ENCODE assay signal across 8 cellular contexts in genomic region chr10:103888113-103888841, GRCh38. TPM values are rescaled to one million over a fixed set of nuclear protein-coding genes. Genes with fewer than 3 reads are reported as not detected.
DNase-seq lines count a peak whose midpoint lies in the region; ATAC-seq and TF ChIP-seq lines count a peak whose summit lies in the region.

No MANE protein-coding gene starts in this region.

- peak overlapping the region; percentile 51; the same call in 1 of the 2 replicates for H3K4me2 ChIP-seq in SK-N-SH

- H4K20me1 ChIP-seq in SK-N-SH (ENCODE audit: insufficient read depth) = no peaks in the 10 kb centered on the region

- CTCF ChIA-PET in SK-N-SH (lab: Yijun Ruan, JAX) = interaction anchor here (0.6 to 2.5 kb wide), 59 partner anchors 10 to 465 kb away, joined by 3 to 44 read pairs (median 4); partner anchors contain the start of genes CFAP58, SFR1 and SLK

- no peaks in the 10 kb centered on the region for H3K79me2 ChIP-seq in SK-N-SH (ENCODE audit: insufficient read depth)

- peak; percentile 74 for DNase-seq in COLO829 (ENCODE audit: low spot score)
- DNase-seq in Kasumi-1 (lab: John Stamatoyannopoulos, UW) = peak; percentile 96 to 97
- DNase-seq in SK-N-SH = peak; percentile 51
- peak; percentile 84 to 91 for DNase-seq in lung microvascular endothelial cell (ENCODE audit: low read depth in 2 of 2)
- peak; percentile 78 for DNase-seq in thoracic aorta (ENCODE audit: low spot score)

- H3K4me1 ChIP-seq in SK-N-SH (ENCODE audit: control insufficient read depth in 1 of 2, insufficient read depth in 2 of 2, low read depth in 1 of 2, low read length in 1 of 2) (peaks cover 8 to 18% of the 10 kb centered on the region in 2 experiments; a peak in 2 of 4 replicates), duodenal mucosa (ENCODE audit: control insufficient read depth in 1 of 2, insufficient read depth in 2 of 2, low read length in 2 of 2) (peaks cover 21 to 34% of the 10 kb centered on the region in 2 donors), thoracic aorta (ENCODE audit: control insufficient read depth in 1 of 2, low read depth in 2 of 2) (peaks cover 7 to 48% of the 10 kb centered on the region in 2 donors)

- TF ChIP-seq CTCF in SK-N-SH (IDR thresholded peaks at IDR 0.05) = peak; percentile 94
- peak; percentile 92 for TF ChIP-seq CTCF in thoracic aorta (IDR thresholded peaks at IDR 0.05)

- H2AFZ ChIP-seq in SK-N-SH (ENCODE audit: low read depth) = peak overlapping the region; percentile 29; the same call in 1 of the 2 replicates

- TF ChIP-seq EP300 in SK-N-SH (IDR thresholded peaks at IDR 0.05; ENCODE audit: borderline replicate concordance in 1 of 2, low read depth in 1 of 2, low read length in 1 of 2) = no peak

- H3K36me3 ChIP-seq in SK-N-SH (replicated peaks in 1 of 2; ENCODE audit: control insufficient read depth in 1 of 2, insufficient read depth in 2 of 2, low read length in 1 of 2) (peaks cover 30 to 46% of the 10 kb centered on the region in 2 experiments), duodenal mucosa (ENCODE audit: control insufficient read depth in 1 of 2, insufficient read depth in 2 of 2, low read length in 2 of 2) (peaks cover 0 to 29% of the 10 kb centered on the region in 2 donors), thoracic aorta (peaks cover 22% of the 10 kb centered on the region)

- no peaks in the 10 kb centered on the region for H3K9me2 ChIP-seq in SK-N-SH

- peak overlapping the region in 1 of 2 experiments; percentile 0; a peak in 1 of 4 replicates for H3K4me3 ChIP-seq in SK-N-SH (ENCODE audit: low read depth in 2 of 2, low read length in 1 of 2)
- H3K4me3 ChIP-seq in duodenal mucosa (ENCODE audit: low read depth in 1 of 2, low read length in 2 of 2) = no peak overlapping the region
- H3K4me3 ChIP-seq in thoracic aorta = peak overlapping the region; percentile 18

- H3K9me3 ChIP-seq in SK-N-SH = no peaks in the 10 kb centered on the region
- H3K9me3 ChIP-seq in duodenal mucosa (ENCODE audit: control insufficient read depth in 1 of 2, low read length in 2 of 2) = no peaks in the 10 kb centered on the region
- no peaks in the 10 kb centered on the region for H3K9me3 ChIP-seq in thoracic aorta

- H3F3A ChIP-seq in SK-N-SH (replicated peaks; ENCODE audit: insufficient read depth) = peaks cover 12% of the 10 kb centered on the region

- H3K27me3 ChIP-seq in SK-N-SH (ENCODE audit: insufficient read depth) = no peaks in the 10 kb centered on the region
- no peaks in the 10 kb centered on the region for H3K27me3 ChIP-seq in duodenal mucosa (ENCODE audit: control insufficient read depth in 1 of 2, insufficient read depth in 2 of 2, low read length in 2 of 2)
- no peaks in the 10 kb centered on the region for H3K27me3 ChIP-seq in thoracic aorta (replicated peaks; ENCODE audit: insufficient read depth)

- ATAC-seq in GM18868 (IDR thresholded peaks at IDR 0.05; ENCODE audit: unreplicated experiment) (peak; percentile 69), thoracic aorta (ENCODE audit: insufficient number of reproducible peaks, low FRiP score, low read depth) (peak; percentile 73), HG02642 (IDR thresholded peaks at IDR 0.05; ENCODE audit: poor library complexity, unreplicated experiment) (no peak)

- H3K27ac ChIP-seq in SK-N-SH (ENCODE audit: low read depth in 2 of 2, low read length in 1 of 2) (peak overlapping the region; percentile 43 to 70), duodenal mucosa (ENCODE audit: low read depth, low read length) (peak overlapping the region; percentile 23), thoracic aorta (peak overlapping the region; percentile 74 to 75)

- H3K9ac ChIP-seq in SK-N-SH (peak overlapping the region; percentile 16; the same call in 1 of the 2 replicates), duodenal mucosa (ENCODE audit: low read depth in 1 of 2, low read length in 2 of 2) (peak overlapping the region in 1 of 2 donors; percentile 22)

- POLR2A ChIA-PET in SK-N-SH (lab: Yijun Ruan, JAX) = interaction anchor here (1.0 kb wide), 1 partner anchor 366 kb away, joined by 3 read pairs; the partner anchor contains the start of gene GSTO1

- TF ChIP-seq RAD21 in SK-N-SH (IDR thresholded peaks at IDR 0.05; ENCODE audit: low read length) = peak; percentile 95

- WGBS in SK-N-SH (ENCODE audit: low lambda C conversion rate) = 3% methylated on average over 6 of the region's 6 CpGs

TF ChIP-seq in SK-N-SH, 30 proteins besides CTCF, POLR2A, EP300 and RAD21 (continues in another document):
- TF ChIP-seq TEAD4 (IDR thresholded peaks at IDR 0.05; ENCODE audit: borderline replicate concordance, insufficient read depth) (no peak), FOXM1 (IDR thresholded peaks at IDR 0.05; ENCODE audit: low read depth) (no peak), GABPA (IDR thresholded peaks at IDR 0.05; ENCODE audit: low read depth) (no peak), CHD2 (IDR thresholded peaks at IDR 0.05; ENCODE audit: low read length, partially characterized antibody) (no peak), USF2 (IDR thresholded peaks at IDR 0.05; ENCODE audit: borderline replicate concordance, low read depth, low read length) (no peak), MXI1 (IDR thresholded peaks at IDR 0.05; ENCODE audit: low read depth, low read length) (no peak), JUND (IDR thresholded peaks at IDR 0.05) (no peak), RFX5 (IDR thresholded peaks at IDR 0.05; ENCODE audit: low read length) (peak; percentile 58; the same call in 1 of the 2 replicates), ELF1 (IDR thresholded peaks at IDR 0.05) (no peak), NFIC (IDR thresholded peaks at IDR 0.05; ENCODE audit: borderline replicate concordance) (peak; percentile 92), PBX3 (IDR thresholded peaks at IDR 0.05) (no peak), RCOR1 (IDR thresholded peaks at IDR 0.05; ENCODE audit: low read length) (no peak; the same call in 1 of the 2 replicates), USF1 (IDR thresholded peaks at IDR 0.05; ENCODE audit: borderline replicate concordance, low read depth) (no peak), SIN3A (IDR thresholded peaks at IDR 0.05; ENCODE audit: borderline replicate concordance, low read depth, low read length) (no peak), MEF2A (IDR thresholded peaks at IDR 0.05; ENCODE audit: borderline replicate concordance, low read depth) (no peak), EZH2phosphoT487 (IDR thresholded peaks at IDR 0.05; ENCODE audit: borderline replicate concordance, low read depth) (no peak), ZBTB33 (IDR thresholded peaks at IDR 0.05; ENCODE audit: borderline replicate concordance, low read depth) (no peak), NRF1 (IDR thresholded peaks at IDR 0.05; ENCODE audit: low read depth, low read length) (no peak), FOXJ3 (CRISPR knock-in tag; IDR thresholded peaks at IDR 0.05) (no peak), GATA2 (CRISPR knock-in tag; IDR thresholded peaks at IDR 0.05) (no peak), TCF12 (IDR thresholded peaks at IDR 0.05) (no peak)

RNA-seq across cellular contexts. Expression of gene STN1, which starts 29.7 kb away (rescaled TPM):
- polyA plus RNA-seq in SK-N-SH (2012; rRNA removed) = 22.1 and 24.7 TPM in 2 replicates
- polyA plus RNA-seq in SK-N-SH (2012; cell fraction: cytosol; rRNA removed) = 28.2 and 28.6 TPM in 2 replicates
- polyA plus RNA-seq in SK-N-SH (2012; cell fraction: nucleus; rRNA removed) = 11.1 and 13.0 TPM in 2 replicates
- total RNA-seq in lung microvascular endothelial cell = 24.2 and 31.0 TPM in 2 replicates
- total RNA-seq in thoracic aorta = 10 to 100 TPM; 11.6 to 30.6 TPM

RNA-seq across cellular contexts. Expression of gene SH3PXD2A, which starts 32.9 kb away (rescaled TPM):
- polyA plus RNA-seq in SK-N-SH (2012; rRNA removed) = 2.1 and 2.5 TPM in 2 replicates
- polyA plus RNA-seq in SK-N-SH (2012; cell fraction: cytosol; rRNA removed) = 1.7 and 2.5 TPM in 2 replicates
- polyA plus RNA-seq in SK-N-SH (2012; cell fraction: nucleus; rRNA removed) = 5.5 and 5.7 TPM in 2 replicates
- 0.99 and 2.0 TPM in 2 replicates for total RNA-seq in lung microvascular endothelial cell
- 10 to 100 TPM; 28.3 to 51.5 TPM for total RNA-seq in thoracic aorta

Comparison
In these comparisons a context has a peak if more than half of its experiments do, and no peak if none do; other contexts are left out.
1. H3K27ac ChIP-seq: peak in every context shown above with its lines; median percentile 74 in thoracic aorta; 56 in SK-N-SH; 23 in duodenal mucosa.